Comparison of ENCODE assay signal across 1 cellular context in genomic region chr21:28988146-28988545, GRCh38.
TF ChIP-seq lines count a peak whose summit lies in the region.

No MANE protein-coding gene starts in this region.

TF ChIP-seq in K562, 482 proteins besides CTCF, POLR2A, EP300 and RAD21:
- TF ChIP-seq EGR1 (conservative IDR thresholded peaks at IDR 0.05) (peak; percentile 54), ARID1B (IDR thresholded peaks at IDR 0.05) (0 out of 2 replicates have a peak, but pooled peaks have one; percentile 30), TRIM24 (IDR thresholded peaks at IDR 0.05) (0 out of 4 replicates have a peak, but pooled peaks of 1 of the 2 experiments have one; percentile 8)
